8 cellular contexts compared by ENCODE assay signal in the genomic region with DNA sequence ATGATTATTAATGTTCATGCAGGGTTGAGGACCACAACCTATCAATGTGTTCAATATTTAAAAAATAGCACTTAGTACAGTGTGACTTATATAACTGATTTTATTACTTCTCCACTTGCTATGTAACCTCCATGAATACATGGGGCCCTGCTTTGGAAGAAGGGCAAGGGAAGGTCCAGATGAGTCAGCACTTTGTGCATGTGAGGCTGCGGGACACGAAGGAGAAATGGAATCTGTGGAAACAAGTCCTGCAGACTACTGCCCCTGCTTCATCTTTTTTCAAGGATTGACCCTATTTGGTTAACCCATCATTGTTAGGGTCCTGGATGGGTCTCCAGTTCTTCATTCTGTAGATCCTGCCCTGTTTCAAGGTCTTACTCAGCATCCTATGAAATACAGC. TPM values are rescaled to one million over a fixed set of nuclear protein-coding genes. Genes with fewer than 3 reads are reported as not detected.
DNase-seq lines count a peak whose midpoint lies in the region; ATAC-seq, FAIRE-seq and TF ChIP-seq lines count a peak whose summit lies in the region.

No MANE protein-coding gene starts in this region.

- WGBS in K562 (ENCODE audit: insufficient coverage, low coverage, missing lambda C conversion rate) = 28% methylated on average over 2 of the region's 2 CpGs
- WGBS in mesodermal cell (ENCODE audit: insufficient coverage in 2 of 2), 2 experiments = 63 to 69% methylated on average over 2 of the region's 2 CpGs

- H3K79me2 ChIP-seq in K562 (ENCODE audit: control insufficient read depth, insufficient read depth, low read length) = no peaks in the 10 kb centered on the region

- H3K9me1 ChIP-seq in K562 (ENCODE audit: control insufficient read depth, insufficient read depth, low read length) = no peaks in the 10 kb centered on the region

- POLR2A ChIA-PET in K562 (lab: Yijun Ruan, JAX) = no interaction called here

- ATAC-seq in K562 (no peak; the same call in 2 of the 3 replicates), HG03571 (IDR thresholded peaks at IDR 0.05; ENCODE audit: unreplicated experiment) (no peak), HG02763 (IDR thresholded peaks at IDR 0.05; ENCODE audit: unreplicated experiment) (no peak), GM21529 (IDR thresholded peaks at IDR 0.05; ENCODE audit: unreplicated experiment) (no peak)

- H3K9me3 ChIP-seq in BE2C (no peaks in the 10 kb centered on the region), K562 (replicated peaks; ENCODE audit: control insufficient read depth, insufficient read depth, low read depth, low read length) (no peaks in the 10 kb centered on the region), mesodermal cell (ENCODE audit: control insufficient read depth, low read length) (no peaks in the 10 kb centered on the region)

- TF ChIP-seq RAD21 in K562 (CRISPR knock-in tag; conservative IDR thresholded peaks at IDR 0.05 in 1 of 2, IDR thresholded peaks at IDR 0.05 in 1 of 2) = no peak

- CTCF ChIA-PET in K562 (lab: Yijun Ruan, JAX; ENCODE audit: low intra/inter-chr PET ratio) = no interaction called here

- H4K20me1 ChIP-seq in K562 (replicated peaks; ENCODE audit: control insufficient read depth, insufficient read depth, low read length) = no peaks in the 10 kb centered on the region

- no peak for TF ChIP-seq POLR2A in K562 (conservative IDR thresholded peaks at IDR 0.05)

- no peak overlapping the region for H3K9ac ChIP-seq in K562 (ENCODE audit: insufficient read depth in 1 of 2, low read depth in 2 of 2, low read length in 2 of 2)

- H3K4me1 ChIP-seq in BE2C (no peaks in the 10 kb centered on the region; the same call in 1 of the 2 replicates), K562 (replicated peaks in 1 of 2; ENCODE audit: control insufficient read depth in 2 of 2, insufficient read depth in 2 of 2, low read length in 2 of 2) (peaks cover 12 to 17% of the 10 kb centered on the region in 2 experiments; a peak in 4 of 5 replicates), mesodermal cell (ENCODE audit: control insufficient read depth, insufficient read depth, low read length, poor library complexity, severe bottlenecking) (no peaks in the 10 kb centered on the region)

- in situ Hi-C loops in K562 (cut with MboI) = no loop called here

- H3K4me3 ChIP-seq in BE2C (ENCODE audit: low read depth, low read length) (peak overlapping the region; percentile 71), K562 (no peak overlapping the region), mesodermal cell (ENCODE audit: extremely low read depth, insufficient read depth, low read length, poor library complexity, severe bottlenecking) (peak overlapping the region; percentile 72)

- no TSS peak for BruUV-seq in K562 (replicated peaks; lab: Mats Ljungman, UMichigan)

- no peak overlapping the region for H2AFZ ChIP-seq in K562 (ENCODE audit: low read depth, low read length)

- intact Hi-C loops in K562 (cut with micrococcal nuclease) = no loop called here

- peaks cover 33% of the 10 kb centered on the region for H3K36me3 ChIP-seq in BE2C
- no peaks in the 10 kb centered on the region for H3K36me3 ChIP-seq in K562 (ENCODE audit: control insufficient read depth, insufficient read depth, low read length)
- peaks cover 29% of the 10 kb centered on the region for H3K36me3 ChIP-seq in mesodermal cell (ENCODE audit: control insufficient read depth, insufficient read depth, low read length)

- DNase-seq in BE2C (peak; percentile 41), HTR-8/SVneo (ENCODE audit: insufficient read length, low spot score) (peak; percentile 42), K562 (ENCODE audit: extremely low read depth in 1 of 4, low spot score in 3 of 4) (peak in 3 of 4 experiments; percentile 11 to 51 (median 19)), HuH-7 (ENCODE audit: low spot score) (no peak)

- no peaks in the 10 kb centered on the region for H3K27me3 ChIP-seq in BE2C
- H3K27me3 ChIP-seq in K562 (ENCODE audit: control insufficient read depth in 2 of 2, insufficient read depth in 2 of 2, low read length in 2 of 2) = no peaks in the 10 kb centered on the region

- no peak for TF ChIP-seq CTCF in BE2C (IDR thresholded peaks at IDR 0.05; ENCODE audit: low read depth, low read length)
- TF ChIP-seq CTCF in K562 (IDR thresholded peaks at IDR 0.05 in 2 of 3, conservative IDR thresholded peaks at IDR 0.05 in 1 of 3; ENCODE audit: insufficient read depth in 2 of 3, low read depth in 1 of 3, low read length in 3 of 3) = no peak

- H3K4me2 ChIP-seq in K562 (ENCODE audit: insufficient read depth, low read length) = no peak overlapping the region

- FAIRE-seq in HTR-8/SVneo (lab: Jason Lieb, UNC) (no peak), K562 (lab: Jason Lieb, UNC) (no peak)

- H3K27ac ChIP-seq in K562 (ENCODE audit: extremely low read depth, low read depth, low read length) (no peak overlapping the region), mesodermal cell (ENCODE audit: low read depth, low read length, severe bottlenecking) (no peak overlapping the region)

- TF ChIP-seq EP300 in K562 (IDR thresholded peaks at IDR 0.05; ENCODE audit: low read length) = no peak

TF ChIP-seq in K562, 482 proteins besides CTCF, POLR2A, EP300 and RAD21 (continues in another document):
- no peak for TF ChIP-seq HMGN3 (IDR thresholded peaks at IDR 0.05; ENCODE audit: borderline replicate concordance, extremely low read depth, insufficient read length, low read depth, low read length)
- TF ChIP-seq, protein P1, sequence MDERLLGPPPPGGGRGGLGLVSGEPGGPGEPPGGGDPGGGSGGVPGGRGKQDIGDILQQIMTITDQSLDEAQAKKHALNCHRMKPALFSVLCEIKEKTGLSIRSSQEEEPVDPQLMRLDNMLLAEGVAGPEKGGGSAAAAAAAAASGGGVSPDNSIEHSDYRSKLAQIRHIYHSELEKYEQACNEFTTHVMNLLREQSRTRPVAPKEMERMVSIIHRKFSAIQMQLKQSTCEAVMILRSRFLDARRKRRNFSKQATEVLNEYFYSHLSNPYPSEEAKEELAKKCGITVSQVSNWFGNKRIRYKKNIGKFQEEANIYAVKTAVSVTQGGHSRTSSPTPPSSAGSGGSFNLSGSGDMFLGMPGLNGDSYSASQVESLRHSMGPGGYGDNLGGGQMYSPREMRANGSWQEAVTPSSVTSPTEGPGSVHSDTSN (CRISPR knock-in tag; IDR thresholded peaks at IDR 0.05; ENCODE audit: low read depth) = no peak
- TF ChIP-seq, protein P1 (tag; conservative IDR thresholded peaks at IDR 0.05; ENCODE audit: low read depth) = no peak

RNA-seq across cellular contexts. Expression of a gene that starts 1.6 kb away (rescaled TPM):
- polyA plus RNA-seq in BE2C (2012; ENCODE audit: insufficient read depth, insufficient read length, low read depth) = 24.5 TPM
- 2.6 and 3.1 TPM in 2 replicates for total RNA-seq in K562 (2011; cell fraction: chromatin; rRNA removed; ENCODE audit: low replicate concordance)
- 1.3 and 2.6 TPM in 2 replicates for total RNA-seq in K562 (2011; cell fraction: nucleolus; rRNA removed)
- 3.2 and 3.9 TPM in 2 replicates for total RNA-seq in K562 (2011; cell fraction: nucleoplasm; rRNA removed)
- total RNA-seq in K562 (2014; rRNA removed) (0.95 and 0.98 TPM in 2 replicates), K562 (2014; rRNA removed; fragmentation: Illumina TruSeq; extraction: Trizol) (0.80 and 0.86 TPM in 2 replicates), K562 (2015; rRNA removed; fragmentation: Illumina TruSeq; extraction: Trizol) (0.76 and 0.79 TPM in 2 replicates), K562 (2021) (2.0 and 2.3 TPM in 2 replicates)
- polyA plus RNA-seq in K562 (2011; rRNA removed) (2.3 and 2.5 TPM in 2 replicates), K562 (2014; fragmentation: Illumina TruSeq; extraction: Trizol) (1.6 and 1.7 TPM in 2 replicates), K562 (2014; fragmentation: Nextera tagmentation; extraction: Ambion mirVana) (under 1 TPM; 0.25 to 0.59 TPM), K562 (2014; rRNA removed) (1.2 and 1.7 TPM in 2 replicates)
- polyA plus RNA-seq in K562 (2011; cell fraction: cytosol; rRNA removed) = 0.94 and 1.7 TPM in 2 replicates
- 1.1 and 1.4 TPM in 2 replicates for polyA plus RNA-seq in K562 (2011; cell fraction: nucleus; rRNA removed)
- 1.3 and 2.6 TPM in 2 replicates for polyA plus RNA-seq in K562 (2012)
- polyA minus RNA-seq in K562 (2011; rRNA and poly(A)+ RNA removed) = 2.7 and 2.8 TPM in 2 replicates
- 1.5 and 1.8 TPM in 2 replicates for polyA minus RNA-seq in K562 (2011; cell fraction: cytosol; rRNA and poly(A)+ RNA removed)
- polyA minus RNA-seq in K562 (2011; cell fraction: nucleus; rRNA and poly(A)+ RNA removed) = 1.7 and 1.8 TPM in 2 replicates
- 14.9 TPM for polyA plus RNA-seq in mesodermal cell (2013, experiment 1 of 2)
- polyA plus RNA-seq in mesodermal cell (2013, experiment 2 of 2) = 13.4 TPM

RNA-seq across cellular contexts. Expression of a gene that starts 56.2 kb away (rescaled TPM):
- 4.7 TPM for polyA plus RNA-seq in BE2C (2012; ENCODE audit: insufficient read depth, insufficient read length, low read depth)
- total RNA-seq in K562 (2011; cell fraction: chromatin; rRNA removed; ENCODE audit: low replicate concordance) = 6.5 and 17.2 TPM in 2 replicates
- 4.3 and 4.5 TPM in 2 replicates for total RNA-seq in K562 (2011; cell fraction: nucleolus; rRNA removed)
- total RNA-seq in K562 (2011; cell fraction: nucleoplasm; rRNA removed) = 6.2 and 10.3 TPM in 2 replicates
- 3.6 and 4.3 TPM in 2 replicates for total RNA-seq in K562 (2014; rRNA removed)
- 10.1 and 12.1 TPM in 2 replicates for total RNA-seq in K562 (2014; rRNA removed; fragmentation: Illumina TruSeq; extraction: Trizol)
- total RNA-seq in K562 (2015; rRNA removed; fragmentation: Illumina TruSeq; extraction: Trizol) = 8.2 and 8.5 TPM in 2 replicates
- total RNA-seq in K562 (2021) = 7.1 and 7.7 TPM in 2 replicates
- polyA plus RNA-seq in K562 (2011; rRNA removed) = 2.2 and 2.5 TPM in 2 replicates
- polyA plus RNA-seq in K562 (2011; cell fraction: cytosol; rRNA removed) = 0.67 and 1.8 TPM in 2 replicates
- polyA plus RNA-seq in K562 (2011; cell fraction: nucleus; rRNA removed) = 2.7 and 2.9 TPM in 2 replicates
- polyA plus RNA-seq in K562 (2012) = 2.4 and 3.0 TPM in 2 replicates
- polyA plus RNA-seq in K562 (2014; fragmentation: Illumina TruSeq; extraction: Trizol) = 4.4 TPM in 2 replicates
- polyA plus RNA-seq in K562 (2014; fragmentation: Nextera tagmentation; extraction: Ambion mirVana) = 1 to 10 TPM; 2.0 to 3.2 TPM
- 2.6 and 3.5 TPM in 2 replicates for polyA plus RNA-seq in K562 (2014; rRNA removed)
- polyA minus RNA-seq in K562 (2011; rRNA and poly(A)+ RNA removed) = 8.8 and 10.8 TPM in 2 replicates
- 3.8 and 4.9 TPM in 2 replicates for polyA minus RNA-seq in K562 (2011; cell fraction: cytosol; rRNA and poly(A)+ RNA removed)
- 4.2 and 5.1 TPM in 2 replicates for polyA minus RNA-seq in K562 (2011; cell fraction: nucleus; rRNA and poly(A)+ RNA removed)
- polyA plus RNA-seq in mesodermal cell (2013, experiment 1 of 2) = 12.8 TPM
- polyA plus RNA-seq in mesodermal cell (2013, experiment 2 of 2) = 12.0 TPM
